8 cellular contexts compared by ENCODE assay signal in the genomic region with DNA sequence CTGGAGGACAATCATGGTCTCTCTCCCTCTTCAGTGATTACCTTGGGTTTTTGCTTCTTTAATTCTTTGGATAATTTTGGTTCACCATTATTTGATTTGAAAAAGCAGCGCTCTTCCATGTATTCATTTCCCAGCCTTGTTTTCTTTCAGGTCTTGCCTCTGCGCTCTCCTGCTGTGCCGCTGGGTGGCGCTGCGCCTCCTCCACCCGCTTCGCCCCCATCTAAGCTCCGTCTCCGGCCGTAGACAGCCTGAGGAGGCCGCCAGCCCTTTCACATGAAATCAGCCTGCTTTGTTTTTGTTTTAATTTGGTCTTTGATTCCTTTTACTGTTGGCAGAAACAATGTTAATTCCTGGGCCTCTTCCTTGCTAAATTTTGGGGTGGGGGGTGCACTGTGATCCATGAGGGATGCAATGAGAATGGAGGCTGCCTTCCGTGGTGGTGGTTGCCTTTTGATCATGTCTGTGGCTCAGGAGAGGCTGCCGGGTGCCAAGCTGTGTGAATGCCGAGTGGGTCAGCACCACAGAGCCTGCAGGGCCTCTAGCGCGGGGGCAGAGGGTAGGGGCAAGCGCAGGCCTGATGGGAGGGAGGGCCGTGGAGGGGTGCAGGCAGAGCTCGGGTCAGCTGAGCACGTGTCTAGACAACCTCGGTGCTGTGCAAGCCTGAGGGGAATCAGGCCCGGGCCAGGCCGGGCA.
DNase-seq lines count a peak whose midpoint lies in the region; ATAC-seq, FAIRE-seq and TF ChIP-seq lines count a peak whose summit lies in the region.

No MANE protein-coding gene starts in this region.

- POLR2A ChIA-PET in endothelial cell of umbilical vein (lab: Charles Lee): interaction anchor here (0.5 kb wide), 1 partner anchor 91 kb away, joined by 7 read pairs; no protein-coding TSS in a partner anchor

- H3K27me3 Mint-ChIP-seq in activated CD8-positive, alpha-beta memory T cell treated with anti-CD3 and anti-CD28 coated beads, Interleukin-2, amount 10 ng/mL, durations not matched to agents 7 days and 5 days: no peaks in the 10 kb centered on the region

- intact Hi-C loops in endothelial cell of umbilical vein (cut with micrococcal nuclease): loop anchor here (1.0 to 2.0 kb wide), 5 partner anchors 63 to 213 kb away; partner anchors contain the start of gene FLCN
- intact Hi-C loops in upper lobe of right lung (cut with DNase I): no loop called here

- ATAC-seq in activated CD8-positive, alpha-beta memory T cell treated with anti-CD3 and anti-CD28 coated beads, Interleukin-2, amount 10 ng/mL, durations not matched to agents 7 days and 5 days: peak; percentile 51
- ATAC-seq in upper lobe of right lung (peak; percentile 45), GM19395 (IDR thresholded peaks at IDR 0.05; ENCODE audit: unreplicated experiment) (no peak)

- DNase-seq in COLO829 (ENCODE audit: low spot score): peak; percentile 56
- peak; percentile 54 for DNase-seq in activated CD8-positive, alpha-beta memory T cell treated with anti-CD3 and anti-CD28 coated beads, Interleukin-2, amount 10 ng/mL, durations not matched to agents 7 days and 5 days
- DNase-seq in endothelial cell of umbilical vein (ENCODE audit: low read depth, low spot score): peak; percentile 50
- DNase-seq in mucosa of gallbladder (ENCODE audit: low spot score): peak; percentile 24
- no peak for DNase-seq in upper lobe of right lung
- DNase-seq in DMS114 treated with DMSO at 0.1 percent for 48 hours (lab: John Stamatoyannopoulos, UW; ENCODE audit: unreplicated experiment): no peak

- peaks cover 9 to 53% of the 10 kb centered on the region in 2 experiments for H3K36me3 ChIP-seq in endothelial cell of umbilical vein (ENCODE audit: control insufficient read depth in 2 of 2, extremely low read depth in 1 of 2, insufficient read depth in 2 of 2, low read length in 2 of 2)
- peaks cover 93% of the 10 kb centered on the region for H3K36me3 ChIP-seq in upper lobe of right lung

- no peak overlapping the region for H3K4me3 Mint-ChIP-seq in activated CD8-positive, alpha-beta memory T cell treated with anti-CD3 and anti-CD28 coated beads, Interleukin-2, amount 10 ng/mL, durations not matched to agents 7 days and 5 days

- no peaks in the 10 kb centered on the region for H3K9me1 ChIP-seq in endothelial cell of umbilical vein (replicated peaks; ENCODE audit: control insufficient read depth, extremely low read depth, insufficient read depth, low read length)

- no peaks in the 10 kb centered on the region for H4K20me1 ChIP-seq in endothelial cell of umbilical vein (replicated peaks; ENCODE audit: control insufficient read depth, extremely low read depth, insufficient read depth, low read length)

- H3K27ac ChIP-seq in endothelial cell of umbilical vein (ENCODE audit: insufficient read depth, low read depth, low read length): no peak overlapping the region
- no peak overlapping the region for H3K27ac ChIP-seq in upper lobe of right lung

- TF ChIP-seq CTCF in LNCAP (IDR thresholded peaks at IDR 0.05): peak; percentile 94
- TF ChIP-seq CTCF in endothelial cell of umbilical vein (IDR thresholded peaks at IDR 0.05; ENCODE audit: extremely low read depth in 1 of 2, insufficient read depth in 1 of 2, low read depth in 1 of 2, low read length in 2 of 2): peak; percentile 88 to 94
- peak; percentile 70 for TF ChIP-seq CTCF in upper lobe of right lung (IDR thresholded peaks at IDR 0.05)

- H3K9ac ChIP-seq in endothelial cell of umbilical vein (replicated peaks; ENCODE audit: extremely low read depth, insufficient read depth, low read length): no peak overlapping the region

- H3K9me3 ChIP-seq in endothelial cell of umbilical vein (replicated peaks; ENCODE audit: control insufficient read depth, insufficient read depth, low read length): no peaks in the 10 kb centered on the region
- H3K9me3 ChIP-seq in upper lobe of right lung: no peaks in the 10 kb centered on the region

- peak overlapping the region; percentile 13 for H3K27ac Mint-ChIP-seq in activated CD8-positive, alpha-beta memory T cell treated with anti-CD3 and anti-CD28 coated beads, Interleukin-2, amount 10 ng/mL, durations not matched to agents 7 days and 5 days

- H3K4me1 Mint-ChIP-seq in activated CD8-positive, alpha-beta memory T cell treated with anti-CD3 and anti-CD28 coated beads, Interleukin-2, amount 10 ng/mL, durations not matched to agents 7 days and 5 days: peaks cover 4% of the 10 kb centered on the region

- no peaks in the 10 kb centered on the region for H3K27me3 ChIP-seq in endothelial cell of umbilical vein (ENCODE audit: control insufficient read depth in 2 of 2, insufficient read depth in 2 of 2, low read length in 2 of 2)
- no peaks in the 10 kb centered on the region for H3K27me3 ChIP-seq in upper lobe of right lung

- no peaks in the 10 kb centered on the region for H3K9me3 Mint-ChIP-seq in activated CD8-positive, alpha-beta memory T cell treated with anti-CD3 and anti-CD28 coated beads, Interleukin-2, amount 10 ng/mL, durations not matched to agents 7 days and 5 days (ENCODE audit: low read depth)

- no peak overlapping the region for H3K4me2 ChIP-seq in endothelial cell of umbilical vein (ENCODE audit: insufficient read depth, low read length)

- H3K4me3 ChIP-seq in endothelial cell of umbilical vein (replicated peaks in 1 of 3; ENCODE audit: insufficient read depth in 1 of 3, low read depth in 1 of 3, low read length in 3 of 3) (no peak overlapping the region), upper lobe of right lung (no peak overlapping the region)

- TF ChIP-seq POLR2A in endothelial cell of umbilical vein (IDR thresholded peaks at IDR 0.05; ENCODE audit: low read depth, low read length): no peak

- dilution Hi-C loops in endothelial cell of umbilical vein (cut with MboI; ENCODE audit: extremely low pct_ligation_motif_present, low sequenced_read_pairs): no loop called here

- peaks cover 3% of the 10 kb centered on the region for H3K36me3 Mint-ChIP-seq in activated CD8-positive, alpha-beta memory T cell treated with anti-CD3 and anti-CD28 coated beads, Interleukin-2, amount 10 ng/mL, durations not matched to agents 7 days and 5 days

- H2AFZ ChIP-seq in endothelial cell of umbilical vein (ENCODE audit: low read depth, low read length): no peak overlapping the region

- CTCF ChIA-PET in activated CD8-positive, alpha-beta memory T cell treated with anti-CD3 and anti-CD28 coated beads, Interleukin-2, amount 10 ng/mL, durations not matched to agents 7 days and 5 days (lab: Charles Lee): interaction anchor here (0.6 to 1.9 kb wide), 24 partner anchors 9 to 965 kb away, joined by 3 to 6 read pairs (median 4); partner anchors contain the start of gene FLCN
- CTCF ChIA-PET in endothelial cell of umbilical vein (lab: Charles Lee): interaction anchor here (0.6 to 3.4 kb wide), 54 partner anchors 9 to 501 kb away, joined by 3 to 40 read pairs (median 5); partner anchors contain the start of genes FLCN and PLD6

- H3K79me2 ChIP-seq in endothelial cell of umbilical vein (ENCODE audit: control insufficient read depth, insufficient read depth, low read length): no peaks in the 10 kb centered on the region

- peak; percentile 8 for FAIRE-seq in endothelial cell of umbilical vein (lab: Jason Lieb, UNC)

- no TSS peak for BruUV-seq in endothelial cell of umbilical vein (replicated peaks; lab: Mats Ljungman, UMichigan)

- peaks cover 12% of the 10 kb centered on the region for H3K4me1 ChIP-seq in endothelial cell of umbilical vein (ENCODE audit: control insufficient read depth, extremely low read depth, insufficient read depth, low read length)
- no peaks in the 10 kb centered on the region for H3K4me1 ChIP-seq in upper lobe of right lung

TF ChIP-seq in endothelial cell of umbilical vein, 7 proteins besides CTCF, POLR2A, EP300 and RAD21:
- TF ChIP-seq POLR2AphosphoS5 (IDR thresholded peaks at IDR 0.05; ENCODE audit: insufficient read depth, low read depth, low read length): no peak

Comparison
In these comparisons a context has a peak if more than half of its experiments do, and no peak if none do; other contexts are left out.
1. DNase-seq: peak in COLO829 (single experiment), activated CD8-positive, alpha-beta memory T cell treated with anti-CD3 and anti-CD28 coated beads, Interleukin-2, amount 10 ng/mL, durations not matched to agents 7 days and 5 days (single experiment), endothelial cell of umbilical vein (single experiment) and mucosa of gallbladder (single experiment); none in upper lobe of right lung (single experiment) and DMS114 treated with DMSO at 0.1 percent for 48 hours (single experiment).
2. Peak in every context shown above with its lines, with median percentiles within 50 percentile points of each other: CTCF ChIP-seq.